ENCODE assay signal across 8 cellular contexts in the genomic region with DNA sequence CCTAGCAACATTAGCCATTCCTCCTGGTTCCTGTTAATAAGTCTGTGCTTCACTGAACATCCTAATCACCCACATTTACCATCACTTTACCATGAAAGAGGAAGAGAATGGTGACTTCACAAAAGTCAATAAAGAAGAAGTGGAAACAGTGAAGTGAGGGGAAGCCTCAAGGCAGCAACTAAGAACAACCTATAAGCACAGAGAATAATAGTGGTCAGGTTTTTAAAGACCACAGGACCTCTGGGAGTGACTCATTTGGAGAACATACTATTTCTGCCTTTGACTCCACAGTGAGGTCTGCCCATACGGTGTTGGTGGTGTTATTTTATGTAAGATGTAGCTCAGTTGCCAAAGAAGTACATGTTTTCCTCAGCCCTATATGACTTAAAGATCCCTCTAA.
DNase-seq lines count a peak whose midpoint lies in the region; ATAC-seq and TF ChIP-seq lines count a peak whose summit lies in the region.

No MANE protein-coding gene starts in this region.

- no peaks in the 10 kb centered on the region for H3K36me3 ChIP-seq in MM.1S (replicated peaks; ENCODE audit: insufficient read depth, low read length)

- H3K9me3 ChIP-seq in MM.1S (replicated peaks; ENCODE audit: insufficient read depth, low read length), result no peaks in the 10 kb centered on the region

- H3K4me1 ChIP-seq in MM.1S (ENCODE audit: low read length), result peaks cover 33% of the 10 kb centered on the region

- no peaks in the 10 kb centered on the region for H3K27me3 ChIP-seq in MM.1S (replicated peaks; ENCODE audit: insufficient read depth, low read length)

- DNase-seq in MM.1S, result peak; percentile 49
- DNase-seq in astrocyte of the cerebellum (ENCODE audit: low read depth), result peak; percentile 67
- DNase-seq in mesenteric fat pad (ENCODE audit: low spot score), result no peak
- DNase-seq in dermis blood vessel endothelial cell, result no peak
- DNase-seq in NCI-H2171 treated with DMSO at 0.1 percent for 48 hours (lab: John Stamatoyannopoulos, UW), result no peak

- H3K4me3 ChIP-seq in MM.1S (ENCODE audit: low read length), result no peak overlapping the region; the same call in 1 of the 2 replicates
- no peak overlapping the region for H3K4me3 ChIP-seq in astrocyte of the cerebellum (ENCODE audit: low read depth, low read length)
- H3K4me3 ChIP-seq in skin epidermis, result no peak overlapping the region

- no peaks in the 10 kb centered on the region for H4K20me1 ChIP-seq in MM.1S (ENCODE audit: insufficient read depth, low read length)

- H3F3A ChIP-seq in MM.1S (ENCODE audit: insufficient read depth, low read length), result peaks cover 10% of the 10 kb centered on the region; the same call in 1 of the 2 replicates

- TF ChIP-seq CTCF in MM.1S (IDR thresholded peaks at IDR 0.05; ENCODE audit: low read length) (no peak), astrocyte of the cerebellum (IDR thresholded peaks at IDR 0.05; ENCODE audit: low read depth, low read length, missing control alignments) (no peak)

- ATAC-seq in GM18517 (IDR thresholded peaks at IDR 0.05; ENCODE audit: unreplicated experiment) (peak; percentile 94), GM21825 (IDR thresholded peaks at IDR 0.05; ENCODE audit: unreplicated experiment) (peak; percentile 88)

- H3K9ac ChIP-seq in MM.1S (ENCODE audit: low read length), result peak overlapping the region; percentile 4; the same call in 1 of the 2 replicates

- H3K9me2 ChIP-seq in MM.1S (replicated peaks; ENCODE audit: insufficient read depth, low read length), result no peaks in the 10 kb centered on the region

- no peaks in the 10 kb centered on the region for H3K79me2 ChIP-seq in MM.1S (ENCODE audit: low read length)

- in situ Hi-C loops in astrocyte of the cerebellum (cut with HindIII; ENCODE audit: low sequenced_read_pairs), result no loop called here

- H2AFZ ChIP-seq in MM.1S (ENCODE audit: low read length), result 0 out of 2 replicates have a peak overlapping the region, but pooled peaks have one; percentile 74

- peak overlapping the region; percentile 37; the same call in 1 of the 2 replicates for H3K27ac ChIP-seq in MM.1S (ENCODE audit: low read length)
- H3K27ac ChIP-seq in skin epidermis, result peak overlapping the region in 13 of 21 experiments; percentile 22 to 81 (median 55)

- peak overlapping the region; percentile 49; the same call in 1 of the 2 replicates for H3K4me2 ChIP-seq in MM.1S (ENCODE audit: low read depth, low read length)

Comparison
In these comparisons a context has a peak if more than half of its experiments do, and no peak if none do; other contexts are left out.
1. DNase-seq: peak in MM.1S (single experiment) and astrocyte of the cerebellum (single experiment); none in mesenteric fat pad (single experiment), dermis blood vessel endothelial cell (single experiment) and NCI-H2171 treated with DMSO at 0.1 percent for 48 hours (single experiment).